8 cellular contexts compared by ENCODE assay signal in genomic region chr5:177425196-177425800, GRCh38. TPM values are rescaled to one million over a fixed set of nuclear protein-coding genes. Genes with fewer than 3 reads are reported as not detected.
A peak's percentile ranks its signal among the peaks of the same experiment; 100 is the strongest.
DNase-seq lines count a peak whose midpoint lies in the region; ATAC-seq and TF ChIP-seq lines count a peak whose summit lies in the region.

No MANE protein-coding gene starts in this region.

- TF ChIP-seq EP300 in esophagus muscularis mucosa (IDR thresholded peaks at IDR 0.05), result no peak

- ATAC-seq in GM18517 (IDR thresholded peaks at IDR 0.05; ENCODE audit: unreplicated experiment), result no peak

- no peak for TF ChIP-seq CTCF in Peyer's patch (IDR thresholded peaks at IDR 0.05)
- no peak for TF ChIP-seq CTCF in esophagus muscularis mucosa (IDR thresholded peaks at IDR 0.05)
- no peak for TF ChIP-seq CTCF in parathyroid adenoma (IDR thresholded peaks at IDR 0.05)

- H3K27ac ChIP-seq in Peyer's patch, result peak overlapping the region; percentile 92 to 95 (median 94)
- H3K27ac ChIP-seq in esophagus muscularis mucosa (replicated peaks in 1 of 4), result peak overlapping the region; percentile 89
- H3K27ac ChIP-seq in parathyroid adenoma, result peak overlapping the region; percentile 95

- in situ Hi-C loops in G401 (cut with HindIII; ENCODE audit: low sequenced_read_pairs), result no loop called here

- DNase-seq in G401 (ENCODE audit: low spot score) (peak; percentile 38), Peyer's patch (no peak), esophagus muscularis mucosa (ENCODE audit: extremely low spot score) (no peak), hippocampal formation (lab: John Stamatoyannopoulos, UW) (no peak), DMS79 treated with DMSO at 0.1 percent for 48 hours (lab: John Stamatoyannopoulos, UW) (no peak)
- DNase-seq in central memory CD4-positive, alpha-beta T cell, result no peak

- H3K4me1 ChIP-seq in Peyer's patch, result peaks cover 0 to 32% (median 24%) of the 10 kb centered on the region in 4 donors
- H3K4me1 ChIP-seq in esophagus muscularis mucosa, result peaks cover 25 to 42% (median 40%) of the 10 kb centered on the region in 4 donors
- peaks cover 17% of the 10 kb centered on the region for H3K4me1 ChIP-seq in parathyroid adenoma

- no peak overlapping the region for H3K9ac ChIP-seq in parathyroid adenoma

- H3K4me2 ChIP-seq in parathyroid adenoma (ENCODE audit: low read length), result peak overlapping the region; percentile 48

- H3K27me3 ChIP-seq in Peyer's patch (no peaks in the 10 kb centered on the region), esophagus muscularis mucosa (no peaks in the 10 kb centered on the region), parathyroid adenoma (ENCODE audit: control insufficient read depth, insufficient read depth, low read length) (no peaks in the 10 kb centered on the region)

- WGBS in esophagus muscularis mucosa, result 48% methylated on average over 12 of the region's 13 CpGs

- H3K79me2 ChIP-seq in parathyroid adenoma, result no peaks in the 10 kb centered on the region

- intact Hi-C loops in esophagus muscularis mucosa (cut with DNase I), result no loop called here

- peaks cover 0 to 3% (median 0%) of the 10 kb centered on the region in 3 donors for H3K36me3 ChIP-seq in Peyer's patch
- peaks cover 0 to 8% (median 3%) of the 10 kb centered on the region in 4 donors for H3K36me3 ChIP-seq in esophagus muscularis mucosa
- H3K36me3 ChIP-seq in parathyroid adenoma (ENCODE audit: control insufficient read depth, insufficient read depth, low read length), result no peaks in the 10 kb centered on the region

- H3K9me3 ChIP-seq in Peyer's patch, result no peaks in the 10 kb centered on the region
- no peaks in the 10 kb centered on the region for H3K9me3 ChIP-seq in esophagus muscularis mucosa
- H3K9me3 ChIP-seq in parathyroid adenoma (ENCODE audit: control insufficient read depth, low read length), result no peaks in the 10 kb centered on the region

- peak overlapping the region; percentile 53 to 74 (median 57) for H3K4me3 ChIP-seq in Peyer's patch
- H3K4me3 ChIP-seq in esophagus muscularis mucosa, result peak overlapping the region; percentile 52 to 74 (median 61)
- H3K4me3 ChIP-seq in parathyroid adenoma (ENCODE audit: low read depth, low read length), result peak overlapping the region; percentile 62

- no peak for TF ChIP-seq POLR2A in Peyer's patch (IDR thresholded peaks at IDR 0.05)
- no peak for TF ChIP-seq POLR2A in esophagus muscularis mucosa (IDR thresholded peaks at IDR 0.05; ENCODE audit: low read depth)

- H2AFZ ChIP-seq in parathyroid adenoma, result peak overlapping the region; percentile 89

RNA-seq across cellular contexts. Expression of gene GRK6, which starts 1.2 kb away (rescaled TPM):
- 58.6 and 62.3 TPM in 2 replicates for total RNA-seq in G401 (2014; rRNA removed; shearing (Covaris generic))
- total RNA-seq in Peyer's patch (100 to 1,000 TPM in 1 of 4 donors, 10 to 100 TPM in 3; 36.2 to 140 (median 40.7) TPM), esophagus muscularis mucosa (10 to 100 TPM; 29.1 to 44.7 (median 36.3) TPM)

RNA-seq across cellular contexts. Expression of gene F12, which starts 15.9 kb away (rescaled TPM):
- 3.1 and 11.4 TPM in 2 replicates for total RNA-seq in G401 (2014; rRNA removed; shearing (Covaris generic))
- total RNA-seq in Peyer's patch (10 to 100 TPM in 1 of 4 donors, 1 to 10 TPM in 3; 1.7 to 22.2 (median 7.8) TPM), esophagus muscularis mucosa (under 1 TPM in 1 of 4 donors, not detected in 3; 0.17 TPM)

RNA-seq across cellular contexts. Expression of gene PRR7, which starts 21.3 kb away (rescaled TPM):
- total RNA-seq in G401 (2014; rRNA removed; shearing (Covaris generic)), result 19.5 and 30.8 TPM in 2 replicates
- total RNA-seq in Peyer's patch (1 to 10 TPM in 2 of 4 donors, under 1 TPM in 1, not detected in 1; 0.70 to 2.2 (median 1.9) TPM), esophagus muscularis mucosa (1 to 10 TPM in 2 of 4 donors, under 1 TPM in 2; 0.42 to 2.5 (median 1.6) TPM)

RNA-seq across cellular contexts. Expression of gene PFN3, which starts 24.8 kb away (rescaled TPM):
- total RNA-seq in G401 (2014; rRNA removed; shearing (Covaris generic)), result not detected in 2 replicates
- total RNA-seq in Peyer's patch, result not detected
- total RNA-seq in esophagus muscularis mucosa, result not detected

RNA-seq across cellular contexts. Expression of gene SLC34A1, which starts 41.1 kb away (rescaled TPM):
- not detected in 2 replicates for total RNA-seq in G401 (2014; rRNA removed; shearing (Covaris generic))
- total RNA-seq in Peyer's patch (under 1 TPM in 1 of 4 donors, not detected in 3; 0.35 TPM), esophagus muscularis mucosa (not detected)
